Comparison of ENCODE assay signal across 10 cellular contexts in the genomic region with DNA sequence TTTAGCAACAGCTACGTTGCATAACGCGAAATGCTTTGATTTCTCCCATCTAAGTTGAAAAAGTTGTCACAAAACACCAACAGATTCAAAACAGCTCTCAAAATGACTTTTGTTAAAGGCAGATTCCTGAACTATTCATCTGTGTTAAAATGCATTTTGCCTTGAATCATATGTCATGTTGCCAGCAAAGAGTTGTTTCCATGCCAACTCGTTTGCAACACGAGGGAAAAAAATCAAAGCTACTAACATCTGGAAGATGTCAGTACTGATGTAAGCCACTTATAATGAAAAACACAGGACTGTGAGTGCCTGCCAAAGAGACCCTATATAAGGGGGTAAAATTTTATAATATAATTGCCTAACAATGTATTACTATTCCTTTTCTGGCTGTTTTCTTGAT.
DNase-seq lines count a peak whose midpoint lies in the region; ATAC-seq, FAIRE-seq and TF ChIP-seq lines count a peak whose summit lies in the region.
"Had no signal": no experiment of that assay in that cellular context is flagged by ENCODE, and none has a peak within 500 bp of the region (broad histone marks: within the 10 kb centered on the region; RNA-seq: fewer than 3 reads in every experiment).

No MANE protein-coding gene starts in this region.

- intact Hi-C loops in pancreas (cut with DNase I), result no loop called here

- FAIRE-seq in pancreas (lab: Jason Lieb, UNC), result peak; percentile 91

- no peaks in the 10 kb centered on the region for H3K36me3 ChIP-seq in pancreas

- H3K4me1 ChIP-seq in pancreas, result no peaks in the 10 kb centered on the region

- H3K4me3 ChIP-seq in foreskin fibroblast (ENCODE audit: low read depth in 1 of 2, low read length in 2 of 2) (peak overlapping the region in 1 of 2 donors; percentile 9), pancreas (no peak overlapping the region)

- peak; percentile 81 for ATAC-seq in SK-N-SH treated with all-trans-retinoic acid at 6 μM for 48 hours
- peak in 2 of 4 donors; percentile 29 to 30 for ATAC-seq in pancreas
- ATAC-seq in HG03432 (IDR thresholded peaks at IDR 0.05; ENCODE audit: unreplicated experiment), result no peak
- ATAC-seq in HG03097 (IDR thresholded peaks at IDR 0.05; ENCODE audit: low FRiP score, unreplicated experiment), result no peak

- no peak overlapping the region for H3K27ac ChIP-seq in pancreas

- H3K27me3 ChIP-seq in pancreas, result no peaks in the 10 kb centered on the region

- WGBS in pancreas, 2 donors, result 39 to 46% methylated on average over 5 of the region's 5 CpGs

- in situ Hi-C loops in G401 (cut with HindIII; ENCODE audit: low sequenced_read_pairs), result no loop called here

- DNase-seq in AG09319 (ENCODE audit: extremely low read depth, low read depth), result peak; percentile 90
- DNase-seq in foreskin fibroblast, result peak; percentile 93 to 96
- no peak for DNase-seq in pancreas
- no peak for DNase-seq in G401 (ENCODE audit: low spot score)
- DNase-seq in SW 1271 (lab: John Stamatoyannopoulos, UW), result no peak
- DNase-seq: activated naive CD4-positive, alpha-beta T cell treated with Interleukin-2 at 50 U/mL for 16 hours; stimulated activated CD4-positive, alpha-beta T cell treated with anti-CD3 and anti-CD28 coated beads, Interleukin-2, amount 100 ng/mL, for 24 hours had no signal

- no peaks in the 10 kb centered on the region for H3K9me3 ChIP-seq in pancreas

- TF ChIP-seq CTCF in AG09319 (IDR thresholded peaks at IDR 0.05; ENCODE audit: low read depth, low read length) (no peak), foreskin fibroblast (IDR thresholded peaks at IDR 0.05; ENCODE audit: low read depth, low read length) (no peak), pancreas (IDR thresholded peaks at IDR 0.05) (no peak)

TF ChIP-seq in SK-N-SH treated with all-trans-retinoic acid at 6 μM for 48 hours, 23 proteins besides CTCF, POLR2A, EP300 and RAD21:
- TF ChIP-seq CREB5 (CRISPR knock-in tag; IDR thresholded peaks at IDR 0.05; ENCODE audit: low read depth) (peak; percentile 19; the same call in 1 of the 2 replicates), ZNF70 (CRISPR knock-in tag; IDR thresholded peaks at IDR 0.05) (no peak), ISL1 (CRISPR knock-in tag; IDR thresholded peaks at IDR 0.05) (peak; percentile 83), TCF4 (CRISPR knock-in tag; IDR thresholded peaks at IDR 0.05; ENCODE audit: borderline replicate concordance) (peak; percentile 95), BACH2 (CRISPR knock-in tag; IDR thresholded peaks at IDR 0.05; ENCODE audit: borderline replicate concordance) (no peak), TOX (CRISPR knock-in tag; IDR thresholded peaks at IDR 0.05; ENCODE audit: borderline replicate concordance) (no peak)
- TF ChIP-seq, protein P1, sequence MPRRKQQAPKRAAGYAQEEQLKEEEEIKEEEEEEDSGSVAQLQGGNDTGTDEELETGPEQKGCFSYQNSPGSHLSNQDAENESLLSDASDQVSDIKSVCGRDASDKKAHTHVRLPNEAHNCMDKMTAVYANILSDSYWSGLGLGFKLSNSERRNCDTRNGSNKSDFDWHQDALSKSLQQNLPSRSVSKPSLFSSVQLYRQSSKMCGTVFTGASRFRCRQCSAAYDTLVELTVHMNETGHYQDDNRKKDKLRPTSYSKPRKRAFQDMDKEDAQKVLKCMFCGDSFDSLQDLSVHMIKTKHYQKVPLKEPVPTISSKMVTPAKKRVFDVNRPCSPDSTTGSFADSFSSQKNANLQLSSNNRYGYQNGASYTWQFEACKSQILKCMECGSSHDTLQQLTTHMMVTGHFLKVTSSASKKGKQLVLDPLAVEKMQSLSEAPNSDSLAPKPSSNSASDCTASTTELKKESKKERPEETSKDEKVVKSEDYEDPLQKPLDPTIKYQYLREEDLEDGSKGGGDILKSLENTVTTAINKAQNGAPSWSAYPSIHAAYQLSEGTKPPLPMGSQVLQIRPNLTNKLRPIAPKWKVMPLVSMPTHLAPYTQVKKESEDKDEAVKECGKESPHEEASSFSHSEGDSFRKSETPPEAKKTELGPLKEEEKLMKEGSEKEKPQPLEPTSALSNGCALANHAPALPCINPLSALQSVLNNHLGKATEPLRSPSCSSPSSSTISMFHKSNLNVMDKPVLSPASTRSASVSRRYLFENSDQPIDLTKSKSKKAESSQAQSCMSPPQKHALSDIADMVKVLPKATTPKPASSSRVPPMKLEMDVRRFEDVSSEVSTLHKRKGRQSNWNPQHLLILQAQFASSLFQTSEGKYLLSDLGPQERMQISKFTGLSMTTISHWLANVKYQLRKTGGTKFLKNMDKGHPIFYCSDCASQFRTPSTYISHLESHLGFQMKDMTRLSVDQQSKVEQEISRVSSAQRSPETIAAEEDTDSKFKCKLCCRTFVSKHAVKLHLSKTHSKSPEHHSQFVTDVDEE (CRISPR knock-in tag; IDR thresholded peaks at IDR 0.05), result peak; percentile 59; the same call in 1 of the 2 replicates
- TF ChIP-seq, protein P2, sequence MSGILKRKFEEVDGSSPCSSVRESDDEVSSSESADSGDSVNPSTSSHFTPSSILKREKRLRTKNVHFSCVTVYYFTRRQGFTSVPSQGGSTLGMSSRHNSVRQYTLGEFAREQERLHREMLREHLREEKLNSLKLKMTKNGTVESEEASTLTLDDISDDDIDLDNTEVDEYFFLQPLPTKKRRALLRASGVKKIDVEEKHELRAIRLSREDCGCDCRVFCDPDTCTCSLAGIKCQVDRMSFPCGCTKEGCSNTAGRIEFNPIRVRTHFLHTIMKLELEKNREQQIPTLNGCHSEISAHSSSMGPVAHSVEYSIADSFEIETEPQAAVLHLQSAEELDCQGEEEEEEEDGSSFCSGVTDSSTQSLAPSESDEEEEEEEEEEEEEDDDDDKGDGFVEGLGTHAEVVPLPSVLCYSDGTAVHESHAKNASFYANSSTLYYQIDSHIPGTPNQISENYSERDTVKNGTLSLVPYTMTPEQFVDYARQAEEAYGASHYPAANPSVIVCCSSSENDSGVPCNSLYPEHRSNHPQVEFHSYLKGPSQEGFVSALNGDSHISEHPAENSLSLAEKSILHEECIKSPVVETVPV (CRISPR knock-in tag; IDR thresholded peaks at IDR 0.05), result 0 out of 2 replicates have a peak, but pooled peaks have one; percentile 20

Comparison
In these comparisons a context has a peak if more than half of its experiments do, and no peak if none do; other contexts are left out.
1. DNase-seq: peak in AG09319 (single experiment) and foreskin fibroblast (2 of 2); none in pancreas (0 of 6), G401 (single experiment) and SW 1271 (0 of 2).